1 cellular context compared by ENCODE assay signal in the genomic region with DNA sequence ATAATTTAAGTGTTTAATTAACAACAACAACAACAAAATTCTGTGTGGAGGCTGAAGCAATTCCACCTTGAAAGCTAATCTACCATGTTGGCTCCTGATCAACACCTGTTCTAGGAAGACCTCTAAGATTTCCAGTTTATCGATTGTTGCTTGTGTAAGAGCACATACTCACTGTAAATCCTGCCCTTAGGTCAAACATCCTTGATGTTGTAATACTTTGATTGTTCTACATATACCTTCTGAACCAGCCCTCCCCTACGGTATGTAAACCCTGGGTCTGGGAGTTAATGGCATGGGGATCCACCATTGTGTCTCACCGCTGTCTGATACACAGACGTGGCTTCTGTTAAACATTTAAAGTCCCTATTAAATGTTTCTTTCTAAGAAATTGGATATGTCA.
A peak's percentile ranks its signal among the peaks of the same experiment; 100 is the strongest.
TF ChIP-seq lines count a peak whose summit lies in the region.

No MANE protein-coding gene starts in this region.

TF ChIP-seq in HepG2, 621 proteins besides CTCF, POLR2A, EP300 and RAD21 (continued from another document and continues in another):
- TF ChIP-seq ATRX (CRISPR knock-in tag; IDR thresholded peaks at IDR 0.05; ENCODE audit: borderline replicate concordance), result no peak
- no peak for TF ChIP-seq TFDP2 (CRISPR knock-in tag; IDR thresholded peaks at IDR 0.05)
- 0 out of 4 replicates have a peak, but pooled peaks of 1 of the 2 experiments have one; percentile 46 for TF ChIP-seq ATF4 (CRISPR knock-in tag; IDR thresholded peaks at IDR 0.05)
- TF ChIP-seq ZNF75D (CRISPR knock-in tag; IDR thresholded peaks at IDR 0.05; ENCODE audit: borderline replicate concordance), result no peak
- TF ChIP-seq ZNF724P (CRISPR knock-in tag; IDR thresholded peaks at IDR 0.05; ENCODE audit: borderline replicate concordance), result no peak
- TF ChIP-seq ZNF24 (IDR thresholded peaks at IDR 0.05), result no peak
- no peak for TF ChIP-seq MAFG (CRISPR knock-in tag; IDR thresholded peaks at IDR 0.05)
- no peak for TF ChIP-seq RORA (CRISPR knock-in tag; IDR thresholded peaks at IDR 0.05)
- TF ChIP-seq SUZ12 (IDR thresholded peaks at IDR 0.05; ENCODE audit: low read depth, low read length), result no peak
- no peak for TF ChIP-seq FOXK2 (IDR thresholded peaks at IDR 0.05)
- TF ChIP-seq DRAP1 (CRISPR knock-in tag; IDR thresholded peaks at IDR 0.05), result no peak
- TF ChIP-seq FOSL2 (CRISPR knock-in tag; IDR thresholded peaks at IDR 0.05), result peak; percentile 54
- TF ChIP-seq ZBTB1 (CRISPR knock-in tag; IDR thresholded peaks at IDR 0.05; ENCODE audit: borderline replicate concordance), result no peak
- no peak for TF ChIP-seq ZNF333 (CRISPR knock-in tag; IDR thresholded peaks at IDR 0.05; ENCODE audit: borderline replicate concordance)
- TF ChIP-seq HNRNPUL1 (IDR thresholded peaks at IDR 0.05; ENCODE audit: low read depth, low read length), result no peak
- no peak for TF ChIP-seq RFX1 (IDR thresholded peaks at IDR 0.05)
- no peak for TF ChIP-seq TAF15 (IDR thresholded peaks at IDR 0.05; ENCODE audit: low read depth, low read length, poor library complexity, severe bottlenecking)
- TF ChIP-seq THAP8 (CRISPR knock-in tag; IDR thresholded peaks at IDR 0.05; ENCODE audit: borderline replicate concordance), result no peak
- no peak for TF ChIP-seq ZNF431 (CRISPR knock-in tag; IDR thresholded peaks at IDR 0.05; ENCODE audit: borderline replicate concordance, low read depth)
- TF ChIP-seq ATF7-NPFF (CRISPR knock-in tag; IDR thresholded peaks at IDR 0.05; ENCODE audit: low read depth), result no peak
- TF ChIP-seq TEAD2 (CRISPR knock-in tag; IDR thresholded peaks at IDR 0.05), result no peak
- TF ChIP-seq NR2C2 (CRISPR knock-in tag; IDR thresholded peaks at IDR 0.05; ENCODE audit: borderline replicate concordance), result no peak
- TF ChIP-seq, protein P1, sequence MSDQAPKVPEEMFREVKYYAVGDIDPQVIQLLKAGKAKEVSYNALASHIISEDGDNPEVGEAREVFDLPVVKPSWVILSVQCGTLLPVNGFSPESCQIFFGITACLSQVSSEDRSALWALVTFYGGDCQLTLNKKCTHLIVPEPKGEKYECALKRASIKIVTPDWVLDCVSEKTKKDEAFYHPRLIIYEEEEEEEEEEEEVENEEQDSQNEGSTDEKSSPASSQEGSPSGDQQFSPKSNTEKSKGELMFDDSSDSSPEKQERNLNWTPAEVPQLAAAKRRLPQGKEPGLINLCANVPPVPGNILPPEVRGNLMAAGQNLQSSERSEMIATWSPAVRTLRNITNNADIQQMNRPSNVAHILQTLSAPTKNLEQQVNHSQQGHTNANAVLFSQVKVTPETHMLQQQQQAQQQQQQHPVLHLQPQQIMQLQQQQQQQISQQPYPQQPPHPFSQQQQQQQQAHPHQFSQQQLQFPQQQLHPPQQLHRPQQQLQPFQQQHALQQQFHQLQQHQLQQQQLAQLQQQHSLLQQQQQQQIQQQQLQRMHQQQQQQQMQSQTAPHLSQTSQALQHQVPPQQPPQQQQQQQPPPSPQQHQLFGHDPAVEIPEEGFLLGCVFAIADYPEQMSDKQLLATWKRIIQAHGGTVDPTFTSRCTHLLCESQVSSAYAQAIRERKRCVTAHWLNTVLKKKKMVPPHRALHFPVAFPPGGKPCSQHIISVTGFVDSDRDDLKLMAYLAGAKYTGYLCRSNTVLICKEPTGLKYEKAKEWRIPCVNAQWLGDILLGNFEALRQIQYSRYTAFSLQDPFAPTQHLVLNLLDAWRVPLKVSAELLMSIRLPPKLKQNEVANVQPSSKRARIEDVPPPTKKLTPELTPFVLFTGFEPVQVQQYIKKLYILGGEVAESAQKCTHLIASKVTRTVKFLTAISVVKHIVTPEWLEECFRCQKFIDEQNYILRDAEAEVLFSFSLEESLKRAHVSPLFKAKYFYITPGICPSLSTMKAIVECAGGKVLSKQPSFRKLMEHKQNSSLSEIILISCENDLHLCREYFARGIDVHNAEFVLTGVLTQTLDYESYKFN (CRISPR knock-in tag; conservative IDR thresholded peaks at IDR 0.05), result peak; percentile 48; the same call in 1 of the 2 replicates
- no peak for TF ChIP-seq YEATS2 (CRISPR knock-in tag; IDR thresholded peaks at IDR 0.05; ENCODE audit: borderline replicate concordance)
- no peak for TF ChIP-seq KMT2B (CRISPR knock-in tag; IDR thresholded peaks at IDR 0.05)
- TF ChIP-seq, protein P2, sequence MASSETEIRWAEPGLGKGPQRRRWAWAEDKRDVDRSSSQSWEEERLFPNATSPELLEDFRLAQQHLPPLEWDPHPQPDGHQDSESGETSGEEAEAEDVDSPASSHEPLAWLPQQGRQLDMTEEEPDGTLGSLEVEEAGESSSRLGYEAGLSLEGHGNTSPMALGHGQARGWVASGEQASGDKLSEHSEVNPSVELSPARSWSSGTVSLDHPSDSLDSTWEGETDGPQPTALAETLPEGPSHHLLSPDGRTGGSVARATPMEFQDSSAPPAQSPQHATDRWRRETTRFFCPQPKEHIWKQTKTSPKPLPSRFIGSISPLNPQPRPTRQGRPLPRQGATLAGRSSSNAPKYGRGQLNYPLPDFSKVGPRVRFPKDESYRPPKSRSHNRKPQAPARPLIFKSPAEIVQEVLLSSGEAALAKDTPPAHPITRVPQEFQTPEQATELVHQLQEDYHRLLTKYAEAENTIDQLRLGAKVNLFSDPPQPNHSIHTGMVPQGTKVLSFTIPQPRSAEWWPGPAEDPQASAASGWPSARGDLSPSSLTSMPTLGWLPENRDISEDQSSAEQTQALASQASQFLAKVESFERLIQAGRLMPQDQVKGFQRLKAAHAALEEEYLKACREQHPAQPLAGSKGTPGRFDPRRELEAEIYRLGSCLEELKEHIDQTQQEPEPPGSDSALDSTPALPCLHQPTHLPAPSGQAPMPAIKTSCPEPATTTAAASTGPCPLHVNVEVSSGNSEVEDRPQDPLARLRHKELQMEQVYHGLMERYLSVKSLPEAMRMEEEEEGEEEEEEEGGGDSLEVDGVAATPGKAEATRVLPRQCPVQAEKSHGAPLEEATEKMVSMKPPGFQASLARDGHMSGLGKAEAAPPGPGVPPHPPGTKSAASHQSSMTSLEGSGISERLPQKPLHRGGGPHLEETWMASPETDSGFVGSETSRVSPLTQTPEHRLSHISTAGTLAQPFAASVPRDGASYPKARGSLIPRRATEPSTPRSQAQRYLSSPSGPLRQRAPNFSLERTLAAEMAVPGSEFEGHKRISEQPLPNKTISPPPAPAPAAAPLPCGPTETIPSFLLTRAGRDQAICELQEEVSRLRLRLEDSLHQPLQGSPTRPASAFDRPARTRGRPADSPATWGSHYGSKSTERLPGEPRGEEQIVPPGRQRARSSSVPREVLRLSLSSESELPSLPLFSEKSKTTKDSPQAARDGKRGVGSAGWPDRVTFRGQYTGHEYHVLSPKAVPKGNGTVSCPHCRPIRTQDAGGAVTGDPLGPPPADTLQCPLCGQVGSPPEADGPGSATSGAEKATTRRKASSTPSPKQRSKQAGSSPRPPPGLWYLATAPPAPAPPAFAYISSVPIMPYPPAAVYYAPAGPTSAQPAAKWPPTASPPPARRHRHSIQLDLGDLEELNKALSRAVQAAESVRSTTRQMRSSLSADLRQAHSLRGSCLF (CRISPR knock-in tag; IDR thresholded peaks at IDR 0.05; ENCODE audit: borderline replicate concordance), result no peak
- TF ChIP-seq ZFAT (CRISPR knock-in tag; conservative IDR thresholded peaks at IDR 0.05), result no peak
- TF ChIP-seq ZNF772 (CRISPR knock-in tag; IDR thresholded peaks at IDR 0.05), result no peak
- no peak for TF ChIP-seq BHLHE40 (IDR thresholded peaks at IDR 0.05; ENCODE audit: low read length)
- no peak for TF ChIP-seq GABPA (IDR thresholded peaks at IDR 0.05; ENCODE audit: low read depth, low read length)
- no peak for TF ChIP-seq GABPA (CRISPR knock-in tag; IDR thresholded peaks at IDR 0.05; ENCODE audit: low read depth)
- no peak for TF ChIP-seq SAFB2 (CRISPR knock-in tag; IDR thresholded peaks at IDR 0.05; ENCODE audit: borderline replicate concordance, low read depth)
- TF ChIP-seq STAT5B (CRISPR knock-in tag; IDR thresholded peaks at IDR 0.05), result no peak
- no peak for TF ChIP-seq MYC (CRISPR knock-in tag; IDR thresholded peaks at IDR 0.05; ENCODE audit: borderline replicate concordance)
- TF ChIP-seq ZKSCAN8 (CRISPR knock-in tag; IDR thresholded peaks at IDR 0.05; ENCODE audit: borderline replicate concordance), result 0 out of 2 replicates have a peak, but pooled peaks have one; percentile 47
- no peak for TF ChIP-seq SRSF4 (IDR thresholded peaks at IDR 0.05; ENCODE audit: low read depth, low read length, poor library complexity, severe bottlenecking)
- no peak for TF ChIP-seq PRMT3 (CRISPR knock-in tag; IDR thresholded peaks at IDR 0.05; ENCODE audit: borderline replicate concordance, low read depth)
- TF ChIP-seq ELF3 (CRISPR knock-in tag; IDR thresholded peaks at IDR 0.05), result 0 out of 2 replicates have a peak, but pooled peaks have one; percentile 30
- TF ChIP-seq CCDC6 (CRISPR knock-in tag; IDR thresholded peaks at IDR 0.05), result no peak
- TF ChIP-seq ZNF225 (CRISPR knock-in tag; IDR thresholded peaks at IDR 0.05), result no peak
- no peak for TF ChIP-seq LRRFIP1 (CRISPR knock-in tag; conservative IDR thresholded peaks at IDR 0.05)
